In genomic region chr12:57334219-57334618, GRCh38 we compare ENCODE assay signal across 9 cellular contexts.
"Had no signal": no experiment of that assay in that cellular context is flagged by ENCODE, and none has a peak within 500 bp of the region (broad histone marks: within the 10 kb centered on the region; RNA-seq: fewer than 3 reads in every experiment).

No MANE protein-coding gene starts in this region.

- H3K9me3 Mint-ChIP-seq: GM23338 had no signal

- DNase-seq: H9, HCEC 1CT, KG1 had no signal

- H3K27ac Mint-ChIP-seq: GM23338, H9, IgD-negative memory B cell had no signal

- H3K27me3 Mint-ChIP-seq: IgD-negative memory B cell had no signal

- H2AFZ ChIP-seq: GM23338 had no signal

- FAIRE-seq: H1, H54, HepG2 had no signal

- ATAC-seq: GM23338, HepG2 had no signal

- H3K4me3 Mint-ChIP-seq: GM23338, H9, IgD-negative memory B cell had no signal

- H3K4me3 ChIP-seq: GM23338 had no signal

- H3K4me2 ChIP-seq: GM23338 had no signal

- H3K4me1 Mint-ChIP-seq: GM23338, H9 had no signal

- H3K27ac ChIP-seq: HL-60 had no signal
